10 cellular contexts compared by ENCODE assay signal in genomic region chr15:90838066-90838465, GRCh38. TPM values are rescaled to one million over a fixed set of nuclear protein-coding genes. Genes with fewer than 3 reads are reported as not detected.
DNase-seq lines count a peak whose midpoint lies in the region; ATAC-seq and TF ChIP-seq lines count a peak whose summit lies in the region.
"Had no signal": no experiment of that assay in that cellular context is flagged by ENCODE, and none has a peak within 500 bp of the region (broad histone marks: within the 10 kb centered on the region; RNA-seq: fewer than 3 reads in every experiment).

No MANE protein-coding gene starts in this region.

- intact Hi-C loops in posterior vena cava (cut with DNase I): no loop called here

- H3K9me3 ChIP-seq in Karpas-422 (ENCODE audit: low read length): no peaks in the 10 kb centered on the region
- no peaks in the 10 kb centered on the region for H3K9me3 ChIP-seq in suprapubic skin
- H3K9me3 ChIP-seq: stomach had no signal

- no peak overlapping the region for H4K5ac ChIP-seq in mesendoderm (ENCODE audit: low read length)

- peaks cover 26% of the 10 kb centered on the region for H3K79me2 ChIP-seq in Karpas-422 (ENCODE audit: low read length)
- H3K79me2 ChIP-seq in mesendoderm (ENCODE audit: control insufficient read depth, insufficient read depth, low read length): no peaks in the 10 kb centered on the region

- peak overlapping the region; percentile 65 for H3K4me2 ChIP-seq in Karpas-422 (ENCODE audit: low read depth, low read length, poor library complexity, severe bottlenecking)
- no peak overlapping the region for H3K4me2 ChIP-seq in mesendoderm (ENCODE audit: low read length)

- H3K56ac ChIP-seq in mesendoderm (ENCODE audit: low read length): peak overlapping the region; percentile 42

- no peak overlapping the region for H3K4ac ChIP-seq in mesendoderm (ENCODE audit: low read depth, low read length)

- no peak for TF ChIP-seq EP300 in suprapubic skin (IDR thresholded peaks at IDR 0.05)

- H4K20me1 ChIP-seq in Karpas-422 (ENCODE audit: insufficient read depth, low read depth, low read length): no peaks in the 10 kb centered on the region

- H3K36me3 ChIP-seq in Karpas-422 (ENCODE audit: insufficient read depth, low read length) (peaks cover 14% of the 10 kb centered on the region), mesendoderm (ENCODE audit: control insufficient read depth, insufficient read depth, low read length) (no peaks in the 10 kb centered on the region), suprapubic skin (no peaks in the 10 kb centered on the region)
- H3K36me3 ChIP-seq: stomach had no signal

- WGBS in mesendoderm (ENCODE audit: extremely low coverage, insufficient coverage, low lambda C conversion rate): no CpG with 5 or more reads among the region's 14 CpGs
- WGBS in suprapubic skin: 91% methylated on average over 9 of the region's 14 CpGs

- H4K8ac ChIP-seq in mesendoderm (ENCODE audit: low read depth, low read length): no peak overlapping the region

- DNase-seq in Karpas-422: peak; percentile 52
- DNase-seq in activated T-cell treated with anti-CD3 and anti-CD28 coated beads, Interleukin-2, amount 50 U/mL, for 1 hour: peak; percentile 89
- no peak for DNase-seq in mesendoderm
- DNase-seq in stimulated activated CD8-positive, alpha-beta memory T cell treated with anti-CD3 and anti-CD28 coated beads, Interleukin-7, amount 100 ng/mL, for 4 hours (ENCODE audit: low read depth in 2 of 2): peak; percentile 89 to 92
- no peak for DNase-seq in posterior vena cava (ENCODE audit: low spot score)
- DNase-seq in NCI-H2171 (lab: John Stamatoyannopoulos, UW): no peak
- DNase-seq in suprapubic skin (ENCODE audit: low spot score in 2 of 2): no peak
- DNase-seq: NCI-H2029 treated with DMSO at 0.1 percent for 48 hours, stomach had no signal

- TF ChIP-seq POLR2A in suprapubic skin (IDR thresholded peaks at IDR 0.05): no peak

- no peak for TF ChIP-seq CTCF in suprapubic skin (IDR thresholded peaks at IDR 0.05)

- H3K18ac ChIP-seq in mesendoderm (ENCODE audit: low read length): no peak overlapping the region

- H3K4me3 ChIP-seq in Karpas-422 (ENCODE audit: low read length) (peak overlapping the region; percentile 69; the same call in 1 of the 2 replicates), mesendoderm (ENCODE audit: low read length) (no peak overlapping the region), suprapubic skin (no peak overlapping the region)
- H3K4me3 ChIP-seq: stomach had no signal

- no peaks in the 10 kb centered on the region for H3K79me1 ChIP-seq in mesendoderm (ENCODE audit: low read length)

- H2BK5ac ChIP-seq in mesendoderm (ENCODE audit: low read length): no peak overlapping the region

- no peak overlapping the region for H2BK15ac ChIP-seq in mesendoderm (replicated peaks; ENCODE audit: low read depth)

- H3K9ac ChIP-seq in Karpas-422 (ENCODE audit: low read length) (peak overlapping the region; percentile 83), mesendoderm (ENCODE audit: low read length) (no peak overlapping the region)

- H3K27ac ChIP-seq in Karpas-422 (ENCODE audit: low read length) (no peak overlapping the region), mesendoderm (ENCODE audit: low read depth, low read length) (no peak overlapping the region), suprapubic skin (no peak overlapping the region)
- H3K27ac ChIP-seq: stomach had no signal

- H2AFZ ChIP-seq in Karpas-422 (ENCODE audit: low read length): peak overlapping the region; percentile 51; the same call in 1 of the 2 replicates

- H3K9me2 ChIP-seq in Karpas-422 (replicated peaks; ENCODE audit: insufficient read depth, low read length): no peaks in the 10 kb centered on the region

- no peak overlapping the region for H3K23ac ChIP-seq in mesendoderm (ENCODE audit: low read length)

- ATAC-seq in HG02798 (IDR thresholded peaks at IDR 0.05; ENCODE audit: poor library complexity, unreplicated experiment): no peak

- no peaks in the 10 kb centered on the region for H3K27me3 ChIP-seq in Karpas-422 (ENCODE audit: low read length)
- no peaks in the 10 kb centered on the region for H3K27me3 ChIP-seq in mesendoderm (ENCODE audit: insufficient read depth, low read length, poor library complexity)
- no peaks in the 10 kb centered on the region for H3K27me3 ChIP-seq in suprapubic skin
- H3K27me3 ChIP-seq: stomach had no signal

- no peak overlapping the region for H2AK5ac ChIP-seq in mesendoderm (ENCODE audit: low read length)

- H2BK120ac ChIP-seq in mesendoderm (ENCODE audit: low read depth, low read length): no peak overlapping the region

- peaks cover 34% of the 10 kb centered on the region for H3K4me1 ChIP-seq in Karpas-422 (ENCODE audit: low read length)
- H3K4me1 ChIP-seq in mesendoderm (ENCODE audit: control insufficient read depth, low read depth, low read length): peaks cover 3% of the 10 kb centered on the region
- H3K4me1 ChIP-seq in suprapubic skin: peaks cover 12% of the 10 kb centered on the region

RNA-seq across cellular contexts. Expression of gene FURIN, which starts 30.3 kb away (rescaled TPM):
- total RNA-seq in Karpas-422 (2014; rRNA removed; shearing (Covaris generic); ENCODE audit: low replicate concordance): 30.4 and 30.9 TPM in 2 replicates
- polyA plus RNA-seq in mesendoderm (2013, experiment 1 of 2): 23.0 TPM
- 22.8 TPM for polyA plus RNA-seq in mesendoderm (2013, experiment 2 of 2)
- total RNA-seq in posterior vena cava (10 to 100 TPM; 38.0 to 52.0 TPM), suprapubic skin (100 to 1,000 TPM in 2 of 4 donors, 10 to 100 TPM in 2; 61.6 to 120 (median 100) TPM)

RNA-seq across cellular contexts. Expression of gene FES, which starts 46.2 kb away (rescaled TPM):
- total RNA-seq in Karpas-422 (2014; rRNA removed; shearing (Covaris generic); ENCODE audit: low replicate concordance): 33.7 and 88.0 TPM in 2 replicates
- polyA plus RNA-seq in mesendoderm (2013, experiment 1 of 2): 4.1 TPM
- polyA plus RNA-seq in mesendoderm (2013, experiment 2 of 2): 4.3 TPM
- 10 to 100 TPM; 31.7 to 41.8 TPM for total RNA-seq in posterior vena cava
- total RNA-seq in suprapubic skin: 10 to 100 TPM in 3 of 4 donors, 1 to 10 TPM in 1; 6.3 to 18.7 (median 11.8) TPM

Comparison
In these comparisons a context has a peak if more than half of its experiments do, and no peak if none do; other contexts are left out.
1. DNase-seq: peak in Karpas-422 (single experiment), activated T-cell treated with anti-CD3 and anti-CD28 coated beads, Interleukin-2, amount 50 U/mL, for 1 hour (single experiment) and stimulated activated CD8-positive, alpha-beta memory T cell treated with anti-CD3 and anti-CD28 coated beads, Interleukin-7, amount 100 ng/mL, for 4 hours (2 of 2); none in mesendoderm (single experiment), posterior vena cava (single experiment), NCI-H2171 (single experiment) and suprapubic skin (0 of 2).